In the genomic region with DNA sequence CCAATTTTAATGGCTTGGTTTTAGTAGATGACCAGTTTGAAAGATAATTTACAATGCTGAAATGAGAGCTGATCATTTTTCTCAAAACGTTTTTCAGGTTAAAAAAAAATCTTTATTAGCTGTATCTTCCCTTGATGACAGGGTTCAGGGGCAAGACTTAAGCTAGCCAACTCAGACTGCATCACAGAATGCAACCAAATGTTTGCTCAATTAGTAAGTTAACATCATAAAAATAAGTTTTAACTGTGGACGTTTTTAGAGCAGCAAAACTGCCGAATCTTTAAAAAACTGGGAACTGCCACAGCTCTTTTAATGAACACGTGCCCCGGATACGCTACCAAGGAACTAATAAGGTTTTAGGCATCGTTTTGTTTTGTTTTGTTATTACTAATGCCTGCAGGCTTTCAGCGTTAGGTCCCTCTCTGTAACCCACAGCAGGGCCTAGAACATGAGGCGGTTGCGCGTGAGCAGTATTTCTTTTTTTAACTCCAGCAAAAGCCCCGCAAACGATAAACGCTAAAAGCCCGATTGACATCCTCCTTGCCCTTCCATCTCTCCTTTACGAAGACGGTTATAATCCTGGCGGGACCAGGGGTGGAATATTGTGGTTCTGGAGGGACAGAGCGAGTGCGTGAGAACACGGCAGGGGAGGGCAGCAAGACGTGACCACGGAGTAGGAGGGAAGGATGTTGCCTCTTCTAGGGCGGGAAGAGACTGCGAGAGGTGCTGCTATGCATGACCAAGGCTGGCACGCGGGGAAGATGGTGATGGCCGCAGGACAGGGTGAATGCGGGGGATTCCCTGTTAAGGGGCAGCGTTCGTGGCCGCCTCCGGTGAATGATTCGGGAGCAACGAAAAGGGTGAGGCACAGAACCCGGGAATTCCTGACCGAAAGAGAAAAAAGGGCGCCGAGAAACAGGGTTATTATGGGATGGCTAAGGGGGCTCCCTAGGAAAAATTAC, we compare ENCODE assay signal across 8 cellular contexts. TPM values are rescaled to one million over a fixed set of nuclear protein-coding genes. Genes with fewer than 3 reads are reported as not detected.
DNase-seq lines count a peak whose midpoint lies in the region; ATAC-seq and TF ChIP-seq lines count a peak whose summit lies in the region.

No MANE protein-coding gene starts in this region.

- no peak for TF ChIP-seq EP300 in gastroesophageal sphincter (IDR thresholded peaks at IDR 0.05)

- TF ChIP-seq CTCF in GM12875 (IDR thresholded peaks at IDR 0.05; ENCODE audit: borderline replicate concordance, insufficient read depth, low read depth, low read length) (no peak), gastroesophageal sphincter (IDR thresholded peaks at IDR 0.05) (no peak), osteoblast (IDR thresholded peaks at IDR 0.05; ENCODE audit: extremely low read depth, low read depth, low read length) (no peak), thyroid gland (IDR thresholded peaks at IDR 0.05) (no peak)

- peaks cover 25% of the 10 kb centered on the region for H3K4me1 ChIP-seq in HUES64 (ENCODE audit: insufficient read depth, low read length)
- H3K4me1 ChIP-seq in gastroesophageal sphincter = peaks cover 0 to 50% (median 6%) of the 10 kb centered on the region in 3 donors
- peaks cover 20% of the 10 kb centered on the region for H3K4me1 ChIP-seq in osteoblast (ENCODE audit: insufficient read depth, low read length)
- H3K4me1 ChIP-seq in thyroid gland = peaks cover 13 to 17% of the 10 kb centered on the region in 2 donors

- peaks cover 55% of the 10 kb centered on the region for H3K79me2 ChIP-seq in osteoblast (ENCODE audit: insufficient read depth, low read length)

- DNase-seq in activated naive CD4-positive, alpha-beta T cell treated with Interleukin-2 at 50 U/mL for 16 hours = peak; percentile 57
- DNase-seq in osteoblast (ENCODE audit: insufficient read length, low spot score, missing footprints) = peak; percentile 68
- DNase-seq in thyroid gland = peak; percentile 48 to 49
- DNase-seq in SKM-1 (lab: John Stamatoyannopoulos, UW; ENCODE audit: unreplicated experiment) = no peak

- H3K4me3 ChIP-seq in GM12875 (ENCODE audit: low read depth, low read length) = peak overlapping the region; percentile 55
- peak overlapping the region; percentile 92 for H3K4me3 ChIP-seq in HUES64 (ENCODE audit: low read length)
- H3K4me3 ChIP-seq in gastroesophageal sphincter = peak overlapping the region; percentile 70
- H3K4me3 ChIP-seq in osteoblast (ENCODE audit: insufficient read depth, low read length) = peak overlapping the region; percentile 92
- H3K4me3 ChIP-seq in thyroid gland (replicated peaks in 1 of 3) = peak overlapping the region; percentile 12 to 75 (median 60)

- peak; percentile 58; the same call in 1 of the 2 replicates for TF ChIP-seq POLR2A in Raji (IDR thresholded peaks at IDR 0.05; ENCODE audit: insufficient read depth, low read depth, low read length)
- TF ChIP-seq POLR2A in gastroesophageal sphincter (IDR thresholded peaks at IDR 0.05) = no peak
- TF ChIP-seq POLR2A in thyroid gland (IDR thresholded peaks at IDR 0.05) = no peak

- peaks cover 57% of the 10 kb centered on the region for H3K36me3 ChIP-seq in HUES64 (ENCODE audit: insufficient read depth, low read length)
- H3K36me3 ChIP-seq in gastroesophageal sphincter = peaks cover 0 to 31% of the 10 kb centered on the region in 2 donors
- peaks cover 20% of the 10 kb centered on the region for H3K36me3 ChIP-seq in osteoblast (ENCODE audit: insufficient read depth, low read length)
- peaks cover 0 to 17% of the 10 kb centered on the region in 2 donors for H3K36me3 ChIP-seq in thyroid gland

- H4K20me1 ChIP-seq in osteoblast (ENCODE audit: insufficient read depth, low read length) = peaks cover 10% of the 10 kb centered on the region

- no peaks in the 10 kb centered on the region for H3K9me3 ChIP-seq in HUES64 (ENCODE audit: insufficient read depth, low read depth, low read length)
- H3K9me3 ChIP-seq in gastroesophageal sphincter = no peaks in the 10 kb centered on the region
- no peaks in the 10 kb centered on the region for H3K9me3 ChIP-seq in osteoblast (ENCODE audit: low read depth, low read length)
- no peaks in the 10 kb centered on the region for H3K9me3 ChIP-seq in thyroid gland

- H3K27me3 ChIP-seq in HUES64 (ENCODE audit: insufficient read depth, low read length) (no peaks in the 10 kb centered on the region), gastroesophageal sphincter (no peaks in the 10 kb centered on the region), osteoblast (ENCODE audit: insufficient read depth, low read length) (no peaks in the 10 kb centered on the region), thyroid gland (no peaks in the 10 kb centered on the region)

- WGBS in HUES64 = under 1% methylated on average over 39 of the region's 39 CpGs
- WGBS in gastroesophageal sphincter (ENCODE audit: low coverage in 1 of 2), 2 donors = 0 to 1% methylated on average over 29 to 39 of the region's 39 CpGs
- 1% methylated on average over 39 of the region's 39 CpGs for WGBS in thyroid gland, 2 donors

- H2AFZ ChIP-seq in osteoblast (ENCODE audit: low read length) = peak overlapping the region; percentile 86

- intact Hi-C loops in thyroid gland (cut with DNase I) = loop anchor here (10.0 kb wide), 1 partner anchor 118 kb away; a partner anchor contains a TSS

- peak overlapping the region; percentile 98 for H3K9ac ChIP-seq in HUES64 (ENCODE audit: low read depth, low read length)

- H3K27ac ChIP-seq in HUES64 (ENCODE audit: low read depth, low read length) (peak overlapping the region; percentile 89), gastroesophageal sphincter (peak overlapping the region; percentile 70 to 91 (median 90)), osteoblast (ENCODE audit: low read depth, low read length) (peak overlapping the region; percentile 100), thyroid gland (peak overlapping the region; percentile 62 to 88 (median 78))

- no peak for ATAC-seq in gastroesophageal sphincter

- peak overlapping the region; percentile 90 for H3K4me2 ChIP-seq in osteoblast (ENCODE audit: insufficient read depth, low read length)

RNA-seq across cellular contexts. Expression of a gene that starts 0.7 kb away (rescaled TPM):
- polyA plus RNA-seq in HUES64 (2013, experiment 1 of 2) = 188 TPM
- 187 TPM for polyA plus RNA-seq in HUES64 (2013, experiment 2 of 2)
- total RNA-seq in gastroesophageal sphincter (100 to 1,000 TPM in 1 of 4 donors, 10 to 100 TPM in 3; 64.6 to 101 (median 74.5) TPM), osteoblast (71.3 and 72.0 TPM in 2 replicates), thyroid gland (10 to 100 TPM; 58.4 to 87.0 (median 69.9) TPM)
